Comparison of ENCODE assay signal across 8 cellular contexts in the genomic region with DNA sequence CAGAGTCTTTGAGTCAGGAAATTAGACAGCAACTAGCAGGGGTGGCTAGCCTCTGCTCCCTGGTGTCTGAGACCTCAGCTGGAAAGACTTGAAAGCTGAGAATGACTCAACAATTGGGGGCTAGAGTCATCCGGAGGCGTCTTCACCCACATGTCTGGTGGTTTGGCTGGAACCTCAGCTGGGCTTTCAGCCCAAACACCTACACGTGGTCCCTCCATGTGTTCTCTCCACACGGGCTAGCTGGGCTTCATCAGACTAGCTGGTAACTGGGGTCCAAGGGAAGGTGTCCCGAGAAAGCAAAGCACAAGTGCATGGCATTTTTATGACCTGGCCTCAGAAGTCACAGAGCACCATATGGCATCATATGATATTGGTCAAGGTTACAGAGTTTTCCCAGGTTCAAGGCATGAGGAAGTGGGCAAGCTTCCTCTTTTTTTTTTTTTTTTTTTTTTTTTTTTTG. TPM values are rescaled to one million over a fixed set of nuclear protein-coding genes. Genes with fewer than 3 reads are reported as not detected.
DNase-seq lines count a peak whose midpoint lies in the region; ATAC-seq lines count a peak whose summit lies in the region.

No MANE protein-coding gene starts in this region.

- ATAC-seq in activated CD4-positive, alpha-beta T cell treated with anti-CD3 and anti-CD28 coated beads for 36 hours, result peak; percentile 87
- peak; percentile 92 for ATAC-seq in HG02981 (IDR thresholded peaks at IDR 0.05; ENCODE audit: unreplicated experiment)

- peak overlapping the region; percentile 31 for H3K27ac Mint-ChIP-seq in activated CD4-positive, alpha-beta T cell treated with anti-CD3 and anti-CD28 coated beads for 36 hours
- H3K27ac Mint-ChIP-seq in dendritic cell treated with granulocyte-macrophage colony-stimulating factor and Interleukin-4, amounts not matched to agents 40 ng/mL and 50 ng/mL, for 4 days, result peak overlapping the region; percentile 57

- H3K4me1 Mint-ChIP-seq in activated CD4-positive, alpha-beta T cell treated with anti-CD3 and anti-CD28 coated beads for 36 hours, result peaks cover 13% of the 10 kb centered on the region
- peaks cover 33% of the 10 kb centered on the region for H3K4me1 Mint-ChIP-seq in dendritic cell treated with granulocyte-macrophage colony-stimulating factor and Interleukin-4, amounts not matched to agents 40 ng/mL and 50 ng/mL, for 4 days (ENCODE audit: low read depth)

- no peaks in the 10 kb centered on the region for H3K27me3 Mint-ChIP-seq in activated CD4-positive, alpha-beta T cell treated with anti-CD3 and anti-CD28 coated beads for 36 hours
- peaks cover 1% of the 10 kb centered on the region for H3K27me3 Mint-ChIP-seq in dendritic cell treated with granulocyte-macrophage colony-stimulating factor and Interleukin-4, amounts not matched to agents 40 ng/mL and 50 ng/mL, for 4 days

- intact Hi-C loops in activated CD4-positive, alpha-beta T cell treated with anti-CD3 and anti-CD28 coated beads for 36 hours (cut with DNase I, micrococcal nuclease), result loop anchor here in 1 of 2 experiments (5.0 kb wide), 1 partner anchor 264 kb away; the partner anchor contains the start of gene POLG
- intact Hi-C loops in dendritic cell treated with granulocyte-macrophage colony-stimulating factor and Interleukin-4, amounts not matched to agents 40 ng/mL and 50 ng/mL, for 4 days (cut with micrococcal nuclease), result loop anchor here (2.0 kb wide), 1 partner anchor 26 kb away; no protein-coding TSS in a partner anchor

- H3K4me3 Mint-ChIP-seq in activated CD4-positive, alpha-beta T cell treated with anti-CD3 and anti-CD28 coated beads for 36 hours, result no peak overlapping the region
- H3K4me3 Mint-ChIP-seq in dendritic cell treated with granulocyte-macrophage colony-stimulating factor and Interleukin-4, amounts not matched to agents 40 ng/mL and 50 ng/mL, for 4 days, result no peak overlapping the region

- POLR2A ChIA-PET in activated CD4-positive, alpha-beta T cell treated with anti-CD3 and anti-CD28 coated beads for 36 hours (lab: Charles Lee), result interaction anchor here (1.2 kb wide), 1 partner anchor 99 kb away, joined by 4 read pairs; no protein-coding TSS in a partner anchor

- H3K9me3 Mint-ChIP-seq in activated CD4-positive, alpha-beta T cell treated with anti-CD3 and anti-CD28 coated beads for 36 hours (ENCODE audit: low read depth), result peaks cover 23% of the 10 kb centered on the region
- peaks cover 33% of the 10 kb centered on the region for H3K9me3 Mint-ChIP-seq in dendritic cell treated with granulocyte-macrophage colony-stimulating factor and Interleukin-4, amounts not matched to agents 40 ng/mL and 50 ng/mL, for 4 days

- peak; percentile 70 for DNase-seq in activated CD4-positive, alpha-beta T cell treated with anti-CD3 and anti-CD28 coated beads for 36 hours
- DNase-seq in activated CD4-positive, alpha-beta T cell treated with anti-CD3 and anti-CD28 coated beads for 1 hour, result no peak
- DNase-seq in SIG-M5 treated with dmso at 0.1 percent for 504 hours (lab: John Stamatoyannopoulos, UW; ENCODE audit: unreplicated experiment) (peak; percentile 77), NCI-H2081 treated with DMSO at 0.1 percent for 48 hours (lab: John Stamatoyannopoulos, UW) (no peak), DMS53 treated with DMSO at 0.1 percent for 48 hours (lab: John Stamatoyannopoulos, UW; ENCODE audit: unreplicated experiment) (no peak)
- DNase-seq in stimulated activated CD8-positive, alpha-beta memory T cell treated with anti-CD3 and anti-CD28 coated beads, Interleukin-12 subunit alpha, Interleukin-12 subunit beta, amount 100 ng/mL, for 1 hour (ENCODE audit: low read depth), result peak; percentile 7

- CTCF ChIA-PET in activated CD4-positive, alpha-beta T cell treated with anti-CD3 and anti-CD28 coated beads for 36 hours (lab: Charles Lee), result interaction anchor here (0.9 to 1.9 kb wide), 4 partner anchors 10 to 139 kb away, joined by 3 to 9 read pairs (median 6); no protein-coding TSS in a partner anchor

- peaks cover 5% of the 10 kb centered on the region for H3K36me3 Mint-ChIP-seq in activated CD4-positive, alpha-beta T cell treated with anti-CD3 and anti-CD28 coated beads for 36 hours (ENCODE audit: low read depth)
- H3K36me3 Mint-ChIP-seq in dendritic cell treated with granulocyte-macrophage colony-stimulating factor and Interleukin-4, amounts not matched to agents 40 ng/mL and 50 ng/mL, for 4 days (ENCODE audit: low read depth), result peaks cover 17% of the 10 kb centered on the region

RNA-seq across cellular contexts. Expression of gene ABHD2, which starts 19.9 kb away (rescaled TPM):
- total RNA-seq in activated CD4-positive, alpha-beta T cell treated with anti-CD3 and anti-CD28 coated beads for 36 hours, result 10 to 100 TPM; 41.5 to 52.1 TPM

Comparison
In these comparisons a context has a peak if more than half of its experiments do, and no peak if none do; other contexts are left out.
1. DNase-seq: peak in activated CD4-positive, alpha-beta T cell treated with anti-CD3 and anti-CD28 coated beads for 36 hours (single experiment), SIG-M5 treated with dmso at 0.1 percent for 504 hours (single experiment) and stimulated activated CD8-positive, alpha-beta memory T cell treated with anti-CD3 and anti-CD28 coated beads, Interleukin-12 subunit alpha, Interleukin-12 subunit beta, amount 100 ng/mL, for 1 hour (single experiment); none in activated CD4-positive, alpha-beta T cell treated with anti-CD3 and anti-CD28 coated beads for 1 hour (single experiment), NCI-H2081 treated with DMSO at 0.1 percent for 48 hours (single experiment) and DMS53 treated with DMSO at 0.1 percent for 48 hours (single experiment).